15 cellular contexts compared by ENCODE assay signal in genomic region chr2:218963597-218963996, GRCh38. TPM values are rescaled to one million over a fixed set of nuclear protein-coding genes. Genes with fewer than 3 reads are reported as not detected.
DNase-seq lines count a peak whose midpoint lies in the region; ATAC-seq, FAIRE-seq and TF ChIP-seq lines count a peak whose summit lies in the region.
"Had no signal": no experiment of that assay in that cellular context is flagged by ENCODE, and none has a peak within 500 bp of the region (broad histone marks: within the 10 kb centered on the region; RNA-seq: fewer than 3 reads in every experiment).

No MANE protein-coding gene starts in this region.

- H3K9me3 ChIP-seq in neuron (ENCODE audit: low read length): no peaks in the 10 kb centered on the region
- H3K9me3 ChIP-seq: sigmoid colon had no signal

- peaks cover 5% of the 10 kb centered on the region for H3K36me3 Mint-ChIP-seq in endothelial cell (ENCODE audit: low read depth, unreplicated experiment)
- peaks cover 3% of the 10 kb centered on the region for H3K36me3 Mint-ChIP-seq in effector memory CD8-positive, alpha-beta T cell (ENCODE audit: insufficient read depth)

- H3K36me3 ChIP-seq in neuron (ENCODE audit: insufficient read depth, low read length): no peaks in the 10 kb centered on the region
- H3K36me3 ChIP-seq: sigmoid colon had no signal

- ATAC-seq in effector memory CD8-positive, alpha-beta T cell (replicated peaks): no peak
- no peak for ATAC-seq in HG03039 (IDR thresholded peaks at IDR 0.05; ENCODE audit: unreplicated experiment)

- no peak for FAIRE-seq in H54 (lab: Jason Lieb, UNC)
- FAIRE-seq: frontal cortex had no signal

- no peaks in the 10 kb centered on the region for H3K9me3 Mint-ChIP-seq in endothelial cell (ENCODE audit: unreplicated experiment)
- peaks cover 0 to 6% of the 10 kb centered on the region in 2 donors for H3K9me3 Mint-ChIP-seq in effector memory CD8-positive, alpha-beta T cell
- H3K9me3 Mint-ChIP-seq: activated T-cell treated with anti-CD3 and anti-CD28 coated beads, Interleukin-2, amount 50 U/mL, for 24 hours; CD4-positive, alpha-beta T cell had no signal

- DNase-seq in H4 (ENCODE audit: low spot score) (peak; percentile 39), NCI-H524 treated with DMSO at 0.1 percent for 48 hours (lab: John Stamatoyannopoulos, UW) (peak; percentile 37), endothelial cell (ENCODE audit: low spot score) (no peak), erythroblast (lab: John Stamatoyannopoulos, UW) (no peak), H54 (ENCODE audit: insufficient read length, low spot score) (no peak)
- no peak for DNase-seq in effector memory CD8-positive, alpha-beta T cell
- DNase-seq: left colon, sigmoid colon had no signal

- H3K27ac Mint-ChIP-seq in endothelial cell (ENCODE audit: unreplicated experiment): peak overlapping the region; percentile 75
- no peak overlapping the region for H3K27ac Mint-ChIP-seq in effector memory CD8-positive, alpha-beta T cell
- H3K27ac Mint-ChIP-seq: activated T-cell treated with anti-CD3 and anti-CD28 coated beads, Interleukin-2, amount 50 U/mL, for 24 hours; CD4-positive, alpha-beta T cell; naive thymus-derived CD8-positive, alpha-beta T cell had no signal

- no peak overlapping the region for H3K4me3 Mint-ChIP-seq in endothelial cell (ENCODE audit: unreplicated experiment)
- H3K4me3 Mint-ChIP-seq in effector memory CD8-positive, alpha-beta T cell: no peak overlapping the region
- H3K4me3 Mint-ChIP-seq: activated T-cell treated with anti-CD3 and anti-CD28 coated beads, Interleukin-2, amount 50 U/mL, for 24 hours; CD4-positive, alpha-beta T cell had no signal

- H3K4me3 ChIP-seq in neuron (ENCODE audit: low read length): peak overlapping the region; percentile 23
- H3K4me3 ChIP-seq: sigmoid colon had no signal

- no peak for TF ChIP-seq CTCF in endothelial cell (IDR thresholded peaks at IDR 0.05; ENCODE audit: unreplicated experiment)

- peaks cover 24% of the 10 kb centered on the region for H3K27me3 Mint-ChIP-seq in endothelial cell (ENCODE audit: unreplicated experiment)
- peaks cover 57 to 70% of the 10 kb centered on the region in 2 donors for H3K27me3 Mint-ChIP-seq in effector memory CD8-positive, alpha-beta T cell

- H3K4me1 Mint-ChIP-seq in endothelial cell (ENCODE audit: unreplicated experiment): peaks cover 13% of the 10 kb centered on the region
- peaks cover 12 to 13% of the 10 kb centered on the region in 2 donors for H3K4me1 Mint-ChIP-seq in effector memory CD8-positive, alpha-beta T cell (ENCODE audit: low read depth in 2 of 2)

- peaks cover 22% of the 10 kb centered on the region for H3K27me3 ChIP-seq in neuron (ENCODE audit: insufficient read depth, low read length)

- TF ChIP-seq POLR2A in erythroblast (IDR thresholded peaks at IDR 0.05; ENCODE audit: low read length): no peak
- TF ChIP-seq POLR2A in H54 (IDR thresholded peaks at IDR 0.05; ENCODE audit: low read depth, low read length): no peak

- H2AFZ ChIP-seq in neuron (ENCODE audit: low read depth, low read length): no peak overlapping the region

- H3K4me1 ChIP-seq in neuron (ENCODE audit: insufficient read depth, low read length): peaks cover 37% of the 10 kb centered on the region

RNA-seq across cellular contexts. Expression of gene CDK5R2, which starts 4.1 kb away (rescaled TPM):
- 0.45 and 0.75 TPM in 2 replicates for total RNA-seq in H4 (2014; rRNA removed; shearing (Covaris generic))
- 0.13 TPM for total RNA-seq in endothelial cell (ENCODE audit: unreplicated experiment)
- total RNA-seq: CD4-positive, alpha-beta T cell; naive thymus-derived CD8-positive, alpha-beta T cell had no signal

RNA-seq across cellular contexts. Expression of gene FEV, which starts 21.4 kb away (rescaled TPM):
- total RNA-seq in H4 (2014; rRNA removed; shearing (Covaris generic)): not detected in 2 replicates
- 0.56 TPM for total RNA-seq in endothelial cell (ENCODE audit: unreplicated experiment)
- total RNA-seq: CD4-positive, alpha-beta T cell; frontal cortex; HT1080; naive thymus-derived CD8-positive, alpha-beta T cell had no signal

RNA-seq across cellular contexts. Expression of gene CRYBA2, which starts 29.6 kb away (rescaled TPM):
- total RNA-seq in H4 (2014; rRNA removed; shearing (Covaris generic)): not detected in 2 replicates
- total RNA-seq in endothelial cell (ENCODE audit: unreplicated experiment): not detected
- total RNA-seq: CD4-positive, alpha-beta T cell; frontal cortex; HT1080; naive thymus-derived CD8-positive, alpha-beta T cell; sigmoid colon had no signal

Comparison
In these comparisons a context has a peak if more than half of its experiments do, and no peak if none do; other contexts are left out.
1. DNase-seq: peak in H4 (single experiment) and NCI-H524 treated with DMSO at 0.1 percent for 48 hours (single experiment); none in endothelial cell (single experiment), effector memory CD8-positive, alpha-beta T cell (0 of 3), erythroblast (0 of 2) and H54 (single experiment).